Comparison of ENCODE assay signal across 9 cellular contexts in genomic region chr9:128097156-128098016, GRCh38. TPM values are rescaled to one million over a fixed set of nuclear protein-coding genes. Genes with fewer than 3 reads are reported as not detected.
A peak's percentile ranks its signal among the peaks of the same experiment; 100 is the strongest.
DNase-seq lines count a peak whose midpoint lies in the region; ATAC-seq and TF ChIP-seq lines count a peak whose summit lies in the region.
"Had no signal": no experiment of that assay in that cellular context is flagged by ENCODE, and none has a peak within 500 bp of the region (broad histone marks: within the 10 kb centered on the region; RNA-seq: fewer than 3 reads in every experiment).

No MANE protein-coding gene starts in this region.

- H3K27me3 Mint-ChIP-seq in nephron (ENCODE audit: low read depth): no peaks in the 10 kb centered on the region

- intact Hi-C loops in Right ventricle myocardium inferior (cut with DNase I) (no loop called here), colonic mucosa (cut with DNase I) (no loop called here), uterus (cut with DNase I; ENCODE audit: low total_unique reads) (no loop called here)

- no peaks in the 10 kb centered on the region for H3K27me3 ChIP-seq in right atrium auricular region
- H3K27me3 ChIP-seq in colonic mucosa: no peaks in the 10 kb centered on the region
- H3K27me3 ChIP-seq in uterus: no peaks in the 10 kb centered on the region
- H3K27me3 ChIP-seq: foreskin keratinocyte had no signal

- peak overlapping the region in 1 of 2 donors; percentile 46 for H3K4me3 ChIP-seq in right atrium auricular region
- no peak overlapping the region for H3K4me3 ChIP-seq in colonic mucosa
- peak overlapping the region in 1 of 2 donors; percentile 45 for H3K4me3 ChIP-seq in uterus

- ATAC-seq in Right ventricle myocardium inferior: no peak
- no peak for ATAC-seq in GM19023 (IDR thresholded peaks at IDR 0.05; ENCODE audit: unreplicated experiment)
- ATAC-seq in HG02678 (IDR thresholded peaks at IDR 0.05; ENCODE audit: unreplicated experiment): no peak

- H3K4me1 Mint-ChIP-seq in nephron: peaks cover 77% of the 10 kb centered on the region

- no peak for TF ChIP-seq CTCF in right atrium auricular region (IDR thresholded peaks at IDR 0.05)
- TF ChIP-seq CTCF in colonic mucosa (IDR thresholded peaks at IDR 0.05): no peak
- no peak for TF ChIP-seq CTCF in nephron (IDR thresholded peaks at IDR 0.05; ENCODE audit: unreplicated experiment in 3 of 3)
- no peak for TF ChIP-seq CTCF in uterus (IDR thresholded peaks at IDR 0.05)

- H3K9me3 Mint-ChIP-seq in nephron: no peaks in the 10 kb centered on the region

- H3K9me3 ChIP-seq in right atrium auricular region (no peaks in the 10 kb centered on the region), colonic mucosa (no peaks in the 10 kb centered on the region), uterus (no peaks in the 10 kb centered on the region)

- peak overlapping the region; percentile 86 to 89 for H3K27ac ChIP-seq in right atrium auricular region
- peak overlapping the region; percentile 87 for H3K27ac ChIP-seq in colonic mucosa
- peak overlapping the region; percentile 91 to 95 for H3K27ac ChIP-seq in uterus

- peak overlapping the region; percentile 80 to 98 for H3K9ac ChIP-seq in colonic mucosa (ENCODE audit: low read depth in 2 of 2, low read length in 2 of 2)

- H3K36me3 Mint-ChIP-seq in nephron (ENCODE audit: low read depth): peaks cover 11% of the 10 kb centered on the region

- H3K36me3 ChIP-seq in right atrium auricular region (peaks cover 14% of the 10 kb centered on the region), colonic mucosa (peaks cover 8% of the 10 kb centered on the region), uterus (no peaks in the 10 kb centered on the region)

- H3K27ac Mint-ChIP-seq in nephron: peak overlapping the region; percentile 98 to 99 (median 99)

- peaks cover 0 to 97% of the 10 kb centered on the region in 2 donors for H3K4me1 ChIP-seq in right atrium auricular region
- H3K4me1 ChIP-seq in colonic mucosa: peaks cover 10% of the 10 kb centered on the region
- H3K4me1 ChIP-seq in uterus: peaks cover 41 to 62% of the 10 kb centered on the region in 2 donors

- peak overlapping the region in 1 of 3 experiments; percentile 91 for H3K4me3 Mint-ChIP-seq in nephron

- no peak for DNase-seq in right atrium auricular region (ENCODE audit: low spot score)
- DNase-seq in Right ventricle myocardium inferior (ENCODE audit: missing footprints): no peak
- DNase-seq in colonic mucosa: no peak
- DNase-seq in uterus: no peak
- DNase-seq in NCI-H2227 treated with DMSO at 0.1 percent for 48 hours (lab: John Stamatoyannopoulos, UW): no peak

- TF ChIP-seq POLR2A in uterus (IDR thresholded peaks at IDR 0.05): no peak

RNA-seq across cellular contexts. Expression of gene SLC25A25, which starts 29.4 kb away (rescaled TPM):
- total RNA-seq in right atrium auricular region (10 to 100 TPM in 1 of 2 donors, 1 to 10 TPM in 1; 8.2 to 11.8 TPM), Right ventricle myocardium inferior (5.9 TPM), colonic mucosa (10 to 100 TPM; 12.3 to 19.7 TPM), uterus (10 to 100 TPM; 14.3 to 49.7 (median 49.0) TPM)

RNA-seq across cellular contexts. Expression of gene PTGES2, which starts 30.1 kb away (rescaled TPM):
- total RNA-seq in right atrium auricular region (100 to 1,000 TPM; 114 to 118 TPM), Right ventricle myocardium inferior (158 TPM), colonic mucosa (100 to 1,000 TPM in 1 of 2 donors, 10 to 100 TPM in 1; 93.7 to 142 TPM), uterus (100 to 1,000 TPM in 1 of 4 donors, 10 to 100 TPM in 3; 21.5 to 173 (median 64.2) TPM)

RNA-seq across cellular contexts. Expression of gene NAIF1, which starts 30.3 kb away (rescaled TPM):
- total RNA-seq in right atrium auricular region: 1 to 10 TPM; 5.8 to 8.2 TPM
- 5.1 TPM for total RNA-seq in Right ventricle myocardium inferior
- 10 to 100 TPM; 10.8 to 11.6 TPM for total RNA-seq in colonic mucosa
- 10 to 100 TPM in 2 of 4 donors, 1 to 10 TPM in 2; 3.8 to 27.4 (median 10.6) TPM for total RNA-seq in uterus

RNA-seq across cellular contexts. Expression of gene LCN2, which starts 51.9 kb away (rescaled TPM):
- total RNA-seq in right atrium auricular region: not detected
- total RNA-seq in Right ventricle myocardium inferior: not detected
- 100 to 1,000 TPM; 162 to 374 TPM for total RNA-seq in colonic mucosa
- total RNA-seq in uterus: 1 to 10 TPM in 1 of 4 donors, under 1 TPM in 1, not detected in 2; 0.98 to 2.6 TPM
